In genomic region chr20:43533060-43533459, GRCh38 we compare ENCODE assay signal across 30 cellular contexts. TPM values are rescaled to one million over a fixed set of nuclear protein-coding genes. Genes with fewer than 3 reads are reported as not detected.
DNase-seq lines count a peak whose midpoint lies in the region; ATAC-seq and TF ChIP-seq lines count a peak whose summit lies in the region.
"Had no signal": no experiment of that assay in that cellular context is flagged by ENCODE, and none has a peak within 500 bp of the region (broad histone marks: within the 10 kb centered on the region; RNA-seq: fewer than 3 reads in every experiment).

No MANE protein-coding gene starts in this region.

- CTCF ChIA-PET in SK-N-SH (lab: Yijun Ruan, JAX), result interaction anchor here (1.0 kb wide), 1 partner anchor 8 kb away, joined by 3 read pairs; no protein-coding TSS in a partner anchor

- TF ChIP-seq RAD21 in SK-N-SH (IDR thresholded peaks at IDR 0.05; ENCODE audit: low read length), result no peak

- no peak for TF ChIP-seq POLR2A in adrenal gland (IDR thresholded peaks at IDR 0.05)

- DNase-seq in SK-N-SH (no peak), adrenal gland (peak in 3 of 7 donors; percentile 28 to 66 (median 40)), islet precursor cell (peak; percentile 21), mesothelial cell of epicardium (ENCODE audit: low spot score in 2 of 2, unreplicated experiment in 2 of 2) (no peak), hepatocyte (ENCODE audit: low spot score) (no peak)
- DNase-seq in NK-92 treated with Interleukin-12 subunit alpha and Interleukin-12 subunit beta, amount 100 ng/mL, for 24 hours (lab: John Stamatoyannopoulos, UW), result no peak
- no peak for DNase-seq in stimulated activated effector memory CD8-positive, alpha-beta T cell treated with anti-CD3 and anti-CD28 coated beads, Interleukin-12 subunit alpha, Interleukin-12 subunit beta, amount 100 ng/mL, for 72 hours (ENCODE audit: low spot score in 2 of 2)
- DNase-seq: 8988T; activated CD8-positive, alpha-beta T cell treated with anti-CD3 and anti-CD28 coated beads for 36 hours; activated T-cell treated with anti-CD3 and anti-CD28 coated beads for 4 hours; glutamatergic neuron; H9; kidney glomerular epithelial cell; lower lobe of right lung; MV-4-11; NCI-H146; NCI-H446; NCI-H774; right lobe of liver; stimulated activated CD4-positive, alpha-beta T cell treated with anti-CD3 and anti-CD28 coated beads, Interleukin-12 subunit alpha, Interleukin-12 subunit beta, amount 100 ng/mL, for 4 hours; stimulated activated CD4-positive, alpha-beta T cell treated with anti-CD3 and anti-CD28 coated beads, Interleukin-4, amount 100 ng/mL, for 1 hour; T-helper 17 cell had no signal

- no peaks in the 10 kb centered on the region for H3F3A ChIP-seq in SK-N-SH (replicated peaks; ENCODE audit: insufficient read depth)

- TF ChIP-seq CTCF in SK-N-SH (IDR thresholded peaks at IDR 0.05), result no peak
- TF ChIP-seq CTCF in adrenal gland (IDR thresholded peaks at IDR 0.05), result no peak
- no peak for TF ChIP-seq CTCF in mesothelial cell of epicardium (IDR thresholded peaks at IDR 0.05; ENCODE audit: unreplicated experiment)
- TF ChIP-seq CTCF in hepatocyte (IDR thresholded peaks at IDR 0.05; ENCODE audit: poor library complexity), result no peak

- H3K9ac ChIP-seq in SK-N-SH, result no peak overlapping the region
- H3K9ac ChIP-seq: KMS-11, neural progenitor cell had no signal

- intact Hi-C loops in adrenal gland (cut with DNase I), result loop anchor here in 1 of 2 donors (10.0 kb wide), 1 partner anchor 162 kb away; no protein-coding TSS in a partner anchor

- H3K9me3 Mint-ChIP-seq in mesothelial cell of epicardium, result no peaks in the 10 kb centered on the region
- no peaks in the 10 kb centered on the region for H3K9me3 Mint-ChIP-seq in stimulated activated effector memory CD8-positive, alpha-beta T cell treated with anti-CD3 and anti-CD28 coated beads, Interleukin-12 subunit alpha, Interleukin-12 subunit beta, amount 100 ng/mL, for 72 hours
- H3K9me3 Mint-ChIP-seq: activated CD8-positive, alpha-beta T cell treated with anti-CD3 and anti-CD28 coated beads for 36 hours; dendritic cell treated with granulocyte-macrophage colony-stimulating factor and Interleukin-4, amounts not matched to agents 40 ng/mL and 50 ng/mL, for 4 days; H9; neural progenitor cell had no signal

- H3K36me3 ChIP-seq in SK-N-SH (replicated peaks in 1 of 2; ENCODE audit: control insufficient read depth in 1 of 2, insufficient read depth in 2 of 2, low read length in 1 of 2) (peaks cover 0 to 4% of the 10 kb centered on the region in 2 experiments), adrenal gland (replicated peaks in 1 of 2) (no peaks in the 10 kb centered on the region), hepatocyte (replicated peaks; ENCODE audit: insufficient read depth, low read depth) (no peaks in the 10 kb centered on the region)
- H3K36me3 ChIP-seq: neural progenitor cell, right lobe of liver had no signal

- H3K27me3 ChIP-seq in SK-N-SH (ENCODE audit: insufficient read depth), result no peaks in the 10 kb centered on the region
- no peaks in the 10 kb centered on the region for H3K27me3 ChIP-seq in adrenal gland
- no peaks in the 10 kb centered on the region for H3K27me3 ChIP-seq in hepatocyte
- H3K27me3 ChIP-seq: neural progenitor cell, right lobe of liver had no signal

- H3K79me2 ChIP-seq in SK-N-SH (ENCODE audit: insufficient read depth) (no peaks in the 10 kb centered on the region), hepatocyte (no peaks in the 10 kb centered on the region)

- ATAC-seq in SK-N-SH treated with all-trans-retinoic acid at 6 μM for 48 hours, result no peak
- no peak for ATAC-seq in stimulated activated effector memory CD8-positive, alpha-beta T cell treated with anti-CD3 and anti-CD28 coated beads, Interleukin-12 subunit alpha, Interleukin-12 subunit beta, amount 100 ng/mL, for 72 hours
- ATAC-seq: activated CD8-positive, alpha-beta T cell treated with anti-CD3 and anti-CD28 coated beads for 36 hours; lower lobe of right lung; right lobe of liver; T-helper 17 cell had no signal

- POLR2A ChIA-PET in SK-N-SH (lab: Yijun Ruan, JAX), result no interaction called here

- peak overlapping the region in 1 of 2 experiments; percentile 49; a peak in 1 of 4 replicates for H3K27ac ChIP-seq in SK-N-SH (ENCODE audit: low read depth in 2 of 2, low read length in 1 of 2)
- peak overlapping the region in 3 of 5 donors; percentile 58 to 72 (median 64) for H3K27ac ChIP-seq in adrenal gland
- H3K27ac ChIP-seq in hepatocyte, result no peak overlapping the region
- H3K27ac ChIP-seq: KMS-11, lower lobe of right lung, neural progenitor cell, right lobe of liver had no signal

- H4K20me1 ChIP-seq in SK-N-SH (ENCODE audit: insufficient read depth) (no peaks in the 10 kb centered on the region), hepatocyte (ENCODE audit: insufficient read depth, poor library complexity, severe bottlenecking) (no peaks in the 10 kb centered on the region)

- H3K27ac Mint-ChIP-seq in mesothelial cell of epicardium, result no peak overlapping the region
- H3K27ac Mint-ChIP-seq in stimulated activated effector memory CD8-positive, alpha-beta T cell treated with anti-CD3 and anti-CD28 coated beads, Interleukin-12 subunit alpha, Interleukin-12 subunit beta, amount 100 ng/mL, for 72 hours, result no peak overlapping the region
- H3K27ac Mint-ChIP-seq: activated CD8-positive, alpha-beta T cell treated with anti-CD3 and anti-CD28 coated beads for 36 hours; activated naive CD8-positive, alpha-beta T cell; B cell; dendritic cell treated with granulocyte-macrophage colony-stimulating factor and Interleukin-4, amounts not matched to agents 40 ng/mL and 50 ng/mL, for 4 days; neural progenitor cell; T-helper 17 cell had no signal

- H3K9me2 ChIP-seq in SK-N-SH (no peaks in the 10 kb centered on the region), hepatocyte (replicated peaks; ENCODE audit: insufficient read depth) (no peaks in the 10 kb centered on the region)

- H3K4me2 ChIP-seq in SK-N-SH (0 out of 2 replicates have a peak overlapping the region, but pooled peaks have one; percentile 17), hepatocyte (no peak overlapping the region)
- H3K4me2 ChIP-seq: KMS-11, neural progenitor cell had no signal

- no peaks in the 10 kb centered on the region for H3K4me1 Mint-ChIP-seq in mesothelial cell of epicardium
- H3K4me1 Mint-ChIP-seq in stimulated activated effector memory CD8-positive, alpha-beta T cell treated with anti-CD3 and anti-CD28 coated beads, Interleukin-12 subunit alpha, Interleukin-12 subunit beta, amount 100 ng/mL, for 72 hours, result no peaks in the 10 kb centered on the region
- H3K4me1 Mint-ChIP-seq: H9, neural progenitor cell had no signal

- no peaks in the 10 kb centered on the region for H3K27me3 Mint-ChIP-seq in mesothelial cell of epicardium (ENCODE audit: low read depth)
- H3K27me3 Mint-ChIP-seq: activated CD8-positive, alpha-beta T cell treated with anti-CD3 and anti-CD28 coated beads for 36 hours; activated naive CD8-positive, alpha-beta T cell; B cell; dendritic cell treated with granulocyte-macrophage colony-stimulating factor and Interleukin-4, amounts not matched to agents 40 ng/mL and 50 ng/mL, for 4 days had no signal

- no peak for TF ChIP-seq EP300 in SK-N-SH (IDR thresholded peaks at IDR 0.05; ENCODE audit: borderline replicate concordance in 1 of 2, low read depth in 1 of 2, low read length in 1 of 2)

- no peak overlapping the region for H3K4me3 Mint-ChIP-seq in mesothelial cell of epicardium
- H3K4me3 Mint-ChIP-seq in stimulated activated effector memory CD8-positive, alpha-beta T cell treated with anti-CD3 and anti-CD28 coated beads, Interleukin-12 subunit alpha, Interleukin-12 subunit beta, amount 100 ng/mL, for 72 hours, result no peak overlapping the region
- H3K4me3 Mint-ChIP-seq: activated CD8-positive, alpha-beta T cell treated with anti-CD3 and anti-CD28 coated beads for 36 hours; activated naive CD8-positive, alpha-beta T cell; B cell; dendritic cell treated with granulocyte-macrophage colony-stimulating factor and Interleukin-4, amounts not matched to agents 40 ng/mL and 50 ng/mL, for 4 days; H9; neural progenitor cell; T-helper 17 cell had no signal

- no peak overlapping the region for H3K4me3 ChIP-seq in SK-N-SH (ENCODE audit: low read depth in 2 of 2, low read length in 1 of 2)
- H3K4me3 ChIP-seq in adrenal gland, result no peak overlapping the region
- no peak overlapping the region for H3K4me3 ChIP-seq in hepatocyte
- H3K4me3 ChIP-seq: lower lobe of right lung, neural progenitor cell, right lobe of liver had no signal

- H2AFZ ChIP-seq in SK-N-SH (ENCODE audit: low read depth), result no peak overlapping the region
- no peak overlapping the region for H2AFZ ChIP-seq in hepatocyte
- H2AFZ ChIP-seq: neural progenitor cell had no signal

- peaks cover 0 to 10% of the 10 kb centered on the region in 2 experiments; a peak in 1 of 4 replicates for H3K4me1 ChIP-seq in SK-N-SH (ENCODE audit: control insufficient read depth in 1 of 2, insufficient read depth in 2 of 2, low read depth in 1 of 2, low read length in 1 of 2)
- peaks cover 0 to 4% of the 10 kb centered on the region in 2 donors for H3K4me1 ChIP-seq in adrenal gland (replicated peaks in 1 of 2)
- H3K4me1 ChIP-seq in hepatocyte (ENCODE audit: insufficient read depth), result no peaks in the 10 kb centered on the region
- H3K4me1 ChIP-seq: lower lobe of right lung, neural progenitor cell, right lobe of liver had no signal

- H3K9me3 ChIP-seq in SK-N-SH (no peaks in the 10 kb centered on the region), adrenal gland (replicated peaks in 1 of 3) (no peaks in the 10 kb centered on the region), hepatocyte (ENCODE audit: low read depth) (no peaks in the 10 kb centered on the region)
- H3K9me3 ChIP-seq: lower lobe of right lung, right lobe of liver had no signal

- peaks cover 2% of the 10 kb centered on the region for H3K36me3 Mint-ChIP-seq in mesothelial cell of epicardium
- no peaks in the 10 kb centered on the region for H3K36me3 Mint-ChIP-seq in stimulated activated effector memory CD8-positive, alpha-beta T cell treated with anti-CD3 and anti-CD28 coated beads, Interleukin-12 subunit alpha, Interleukin-12 subunit beta, amount 100 ng/mL, for 72 hours
- H3K36me3 Mint-ChIP-seq: activated naive CD8-positive, alpha-beta T cell; neural progenitor cell had no signal

RNA-seq across cellular contexts. Expression of gene L3MBTL1, which starts 25.6 kb away (rescaled TPM):
- polyA plus RNA-seq in SK-N-SH (2012; rRNA removed), result 8.9 and 14.5 TPM in 2 replicates
- 1.8 and 2.7 TPM in 2 replicates for polyA plus RNA-seq in SK-N-SH (2012; cell fraction: cytosol; rRNA removed)
- polyA plus RNA-seq in SK-N-SH (2012; cell fraction: nucleus; rRNA removed), result 112 and 128 TPM in 2 replicates
- 10 to 100 TPM in 6 of 8 donors, 1 to 10 TPM in 2; 5.2 to 21.9 (median 16.9) TPM for total RNA-seq in adrenal gland
- 10 to 100 TPM in 2 of 3 donors, 1 to 10 TPM in 1; 3.3 to 24.4 (median 10.9) TPM for polyA plus RNA-seq in adrenal gland
- total RNA-seq in mesothelial cell of epicardium, result 44.3 to 46.7 TPM (median 45.8 TPM) in 3 replicates
- 6.2 and 7.9 TPM in 2 replicates for total RNA-seq in hepatocyte
- polyA plus RNA-seq in hepatocyte, result 7.5 and 14.6 TPM in 2 replicates

RNA-seq across cellular contexts. Expression of gene SGK2, which starts 25.8 kb away (rescaled TPM):
- polyA plus RNA-seq in SK-N-SH (2012; rRNA removed), result 0.21 and 0.57 TPM in 2 replicates
- polyA plus RNA-seq in SK-N-SH (2012; cell fraction: cytosol; rRNA removed), result 0.09 and 0.13 TPM in 2 replicates
- 3.6 and 5.6 TPM in 2 replicates for polyA plus RNA-seq in SK-N-SH (2012; cell fraction: nucleus; rRNA removed)
- 1 to 10 TPM in 3 of 8 donors, under 1 TPM in 3, not detected in 2; 0.41 to 1.8 (median 1.1) TPM for total RNA-seq in adrenal gland
- polyA plus RNA-seq in adrenal gland, result 1 to 10 TPM in 2 of 3 donors, under 1 TPM in 1; 0.38 to 4.9 (median 3.1) TPM
- 7.3 to 10.5 TPM (median 9.9 TPM) in 3 replicates for total RNA-seq in mesothelial cell of epicardium
- total RNA-seq in hepatocyte, result 20.6 and 21.2 TPM in 2 replicates
- 8.8 and 12.5 TPM in 2 replicates for polyA plus RNA-seq in hepatocyte
- total RNA-seq: H9, RPMI7951, SK-MEL-5 had no signal

RNA-seq across cellular contexts. Expression of gene IFT52, which starts 57.7 kb away (rescaled TPM):
- polyA plus RNA-seq in SK-N-SH (2012; rRNA removed), result 34.0 and 42.4 TPM in 2 replicates
- polyA plus RNA-seq in SK-N-SH (2012; cell fraction: cytosol; rRNA removed), result 35.9 and 38.3 TPM in 2 replicates
- 13.9 and 19.1 TPM in 2 replicates for polyA plus RNA-seq in SK-N-SH (2012; cell fraction: nucleus; rRNA removed)
- 10 to 100 TPM; 12.5 to 41.4 (median 22.8) TPM for total RNA-seq in adrenal gland
- 10 to 100 TPM; 17.7 to 29.8 (median 17.8) TPM for polyA plus RNA-seq in adrenal gland
- total RNA-seq in mesothelial cell of epicardium, result 41.6 to 44.7 TPM (median 42.3 TPM) in 3 replicates
- 38.2 and 39.8 TPM in 2 replicates for total RNA-seq in hepatocyte
- polyA plus RNA-seq in hepatocyte, result 21.8 and 26.3 TPM in 2 replicates
